14 cellular contexts compared by ENCODE assay signal in the genomic region with DNA sequence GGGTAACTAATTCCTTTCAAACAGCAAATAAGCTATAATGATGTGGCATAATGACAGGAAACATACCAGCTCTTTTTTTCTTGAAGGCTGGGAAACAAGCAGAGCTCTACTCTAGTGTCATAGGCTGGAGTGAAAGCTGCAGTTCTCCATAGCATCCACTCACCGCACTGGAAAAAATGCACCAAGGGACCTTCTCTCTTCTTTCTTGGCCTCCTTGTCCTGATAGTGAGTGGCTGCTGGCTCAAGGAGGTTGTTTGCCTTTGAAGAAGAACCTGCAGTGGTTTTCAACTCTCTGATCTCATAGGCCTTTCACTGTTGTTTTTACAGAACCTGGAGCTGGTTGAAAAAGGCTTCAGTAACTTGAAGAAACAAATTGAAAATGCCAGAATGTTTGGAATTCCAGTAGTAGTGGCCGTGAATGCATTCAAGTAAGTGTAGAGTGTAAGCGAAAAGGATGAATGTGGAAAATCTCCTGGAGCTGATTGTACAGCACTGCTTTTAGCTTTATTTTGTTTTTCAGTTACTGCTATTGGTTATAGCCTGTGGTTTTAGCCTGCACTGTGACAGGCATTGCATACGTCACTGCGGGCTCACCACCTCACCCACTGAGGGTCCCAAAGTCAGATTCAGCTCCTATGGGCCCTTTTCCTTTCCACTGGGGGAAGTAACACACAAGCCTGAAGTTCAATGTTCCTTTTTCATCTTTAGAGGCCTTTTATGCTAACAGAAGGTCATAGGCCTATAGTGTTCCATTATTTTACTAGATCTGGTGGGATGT. TPM values are rescaled to one million over a fixed set of nuclear protein-coding genes. Genes with fewer than 3 reads are reported as not detected.
DNase-seq lines count a peak whose midpoint lies in the region; ATAC-seq and TF ChIP-seq lines count a peak whose summit lies in the region.
"Had no signal": no experiment of that assay in that cellular context is flagged by ENCODE, and none has a peak within 500 bp of the region (broad histone marks: within the 10 kb centered on the region; RNA-seq: fewer than 3 reads in every experiment).

No MANE protein-coding gene starts in this region.

- peaks cover 46% of the 10 kb centered on the region for H3K4me1 ChIP-seq in OCI-LY1 (ENCODE audit: insufficient read depth, low read length, severe bottlenecking)
- peaks cover 6% of the 10 kb centered on the region for H3K4me1 ChIP-seq in mesenchymal stem cell (ENCODE audit: control insufficient read depth, insufficient read depth, low read depth, low read length)
- peaks cover 7% of the 10 kb centered on the region; the same call in 1 of the 2 replicates for H3K4me1 ChIP-seq in HAP-1
- H3K4me1 ChIP-seq: body of pancreas had no signal

- 86% methylated on average over 4 of the region's 5 CpGs for WGBS in mesenchymal stem cell

- H3K27ac ChIP-seq in OCI-LY1 (ENCODE audit: low read depth, low read length, poor library complexity, severe bottlenecking) (peak overlapping the region; percentile 16), mesenchymal stem cell (ENCODE audit: low read length, poor library complexity, severe bottlenecking) (peak overlapping the region; percentile 84)
- H3K27ac ChIP-seq: body of pancreas had no signal

- peak overlapping the region; percentile 49 for H4K8ac ChIP-seq in mesenchymal stem cell (ENCODE audit: low read length)

- TF ChIP-seq CTCF in OCI-LY1 (IDR thresholded peaks at IDR 0.05; ENCODE audit: low read length), result no peak

- peaks cover 8% of the 10 kb centered on the region for H3K79me1 ChIP-seq in mesenchymal stem cell (replicated peaks; ENCODE audit: low read length, poor library complexity, severe bottlenecking)

- H3K36me3 Mint-ChIP-seq in activated naive CD8-positive, alpha-beta T cell, result peaks cover 19% of the 10 kb centered on the region

- H3K23ac ChIP-seq in mesenchymal stem cell (ENCODE audit: low read length in 2 of 2), result no peak overlapping the region

- in situ Hi-C loops in HAP-1 (cut with MboI; ENCODE audit: low sequenced_read_pairs), result no loop called here

- H2BK12ac ChIP-seq in mesenchymal stem cell (ENCODE audit: low read length in 2 of 2), result no peak overlapping the region

- no peak overlapping the region for H3K4ac ChIP-seq in mesenchymal stem cell (ENCODE audit: low read depth in 1 of 2, low read length in 2 of 2)

- H3K9me3 ChIP-seq in OCI-LY1 (ENCODE audit: low read length) (no peaks in the 10 kb centered on the region), mesenchymal stem cell (ENCODE audit: control insufficient read depth, low read length) (no peaks in the 10 kb centered on the region), HAP-1 (no peaks in the 10 kb centered on the region)
- H3K9me3 ChIP-seq: body of pancreas had no signal

- no peaks in the 10 kb centered on the region for H3K79me2 ChIP-seq in OCI-LY1 (ENCODE audit: insufficient read depth, low read length)

- no peaks in the 10 kb centered on the region for H3K9me3 Mint-ChIP-seq in activated naive CD8-positive, alpha-beta T cell (ENCODE audit: low read depth)
- H3K9me3 Mint-ChIP-seq: CD14-positive monocyte had no signal

- peak overlapping the region; percentile 79 for H2AK5ac ChIP-seq in mesenchymal stem cell (ENCODE audit: low read length, severe bottlenecking)

- peaks cover 81% of the 10 kb centered on the region for H3K36me3 ChIP-seq in OCI-LY1 (ENCODE audit: insufficient read depth, low read length)
- peaks cover 21 to 69% of the 10 kb centered on the region in 2 experiments for H3K36me3 ChIP-seq in mesenchymal stem cell (ENCODE audit: control insufficient read depth in 1 of 2, insufficient read depth in 2 of 2, low read depth in 1 of 2, low read length in 2 of 2)
- peaks cover 87% of the 10 kb centered on the region for H3K36me3 ChIP-seq in HAP-1 (replicated peaks)

- H2BK15ac ChIP-seq in mesenchymal stem cell (ENCODE audit: low read depth, poor library complexity, severe bottlenecking), result no peak overlapping the region

- H3K27me3 ChIP-seq in OCI-LY1 (ENCODE audit: insufficient read depth, low read length) (no peaks in the 10 kb centered on the region), mesenchymal stem cell (ENCODE audit: control insufficient read depth in 1 of 2, insufficient read depth in 1 of 2, low read length in 2 of 2) (no peaks in the 10 kb centered on the region), HAP-1 (ENCODE audit: low read depth) (no peaks in the 10 kb centered on the region)
- H3K27me3 ChIP-seq: body of pancreas had no signal

- H3K4me1 Mint-ChIP-seq in activated naive CD8-positive, alpha-beta T cell (ENCODE audit: low read depth), result peaks cover 47% of the 10 kb centered on the region
- H3K4me1 Mint-ChIP-seq: CD14-positive monocyte had no signal

- H2BK120ac ChIP-seq in mesenchymal stem cell (ENCODE audit: low read depth, low read length), result no peak overlapping the region

- no peak overlapping the region for H2AFZ ChIP-seq in OCI-LY1 (ENCODE audit: low read length)
- H2AFZ ChIP-seq in mesenchymal stem cell (ENCODE audit: low read depth, low read length), result no peak overlapping the region

- no peak overlapping the region for H3K4me3 Mint-ChIP-seq in activated naive CD8-positive, alpha-beta T cell
- H3K4me3 Mint-ChIP-seq: CD14-positive monocyte had no signal

- DNase-seq in mesenchymal stem cell (no peak), HAP-1 (ENCODE audit: low spot score in 2 of 2) (no peak), NCI-H69 (lab: John Stamatoyannopoulos, UW) (no peak)
- DNase-seq in stimulated activated naive CD8-positive, alpha-beta T cell treated with anti-CD3 and anti-CD28 coated beads, Interleukin-15, Interleukin-2, amounts not matched to agents 100 U/mL and 50 U/mL, for 24 hours, result peak; percentile 25
- DNase-seq in effector CD8-positive, alpha-beta T cell (lab: John Stamatoyannopoulos, UW), result no peak
- DNase-seq in stimulated activated CD4-positive, alpha-beta T cell treated with anti-CD3 and anti-CD28 coated beads, Interleukin-4, amount 100 ng/mL, for 1 hour, result no peak
- DNase-seq: body of pancreas; foreskin melanocyte; NK-92 treated with Interleukin-12 subunit alpha and Interleukin-12 subunit beta, amount 100 ng/mL, for 24 hours; stimulated activated CD4-positive, alpha-beta T cell treated with anti-CD3 and anti-CD28 coated beads, Interleukin-15, amount 100 ng/mL, for 24 hours had no signal

- H2BK5ac ChIP-seq in mesenchymal stem cell (ENCODE audit: low read depth, low read length, poor library complexity, severe bottlenecking), result peak overlapping the region; percentile 75

- no peaks in the 10 kb centered on the region for H3K9me2 ChIP-seq in OCI-LY1 (ENCODE audit: low read depth, low read length)

- no peak overlapping the region for H3K18ac ChIP-seq in mesenchymal stem cell (ENCODE audit: low read depth in 1 of 2, low read length in 2 of 2)

- peak overlapping the region; percentile 35 for H3K27ac Mint-ChIP-seq in activated naive CD8-positive, alpha-beta T cell
- H3K27ac Mint-ChIP-seq: CD14-positive monocyte had no signal

- H3K4me2 ChIP-seq in OCI-LY1 (ENCODE audit: low read length), result no peak overlapping the region
- peak overlapping the region; percentile 25 for H3K4me2 ChIP-seq in mesenchymal stem cell (ENCODE audit: low read length, poor library complexity, severe bottlenecking)

- no peaks in the 10 kb centered on the region for H4K20me1 ChIP-seq in OCI-LY1 (ENCODE audit: insufficient read depth, low read length)

- H3K9ac ChIP-seq in OCI-LY1 (ENCODE audit: low read length), result no peak overlapping the region
- no peak overlapping the region for H3K9ac ChIP-seq in mesenchymal stem cell (ENCODE audit: low read length)

- H3K4me3 ChIP-seq in OCI-LY1 (ENCODE audit: low read depth, low read length, poor library complexity, severe bottlenecking), result no peak overlapping the region
- H3K4me3 ChIP-seq in mesenchymal stem cell (ENCODE audit: insufficient read depth in 1 of 2, low read depth in 1 of 2, low read length in 2 of 2), result no peak overlapping the region
- H3K4me3 ChIP-seq in HAP-1, result no peak overlapping the region
- H3K4me3 ChIP-seq: body of pancreas, GM12878 had no signal

- no peak overlapping the region for H4K91ac ChIP-seq in mesenchymal stem cell (ENCODE audit: low read length)

- H3K27me3 Mint-ChIP-seq in activated naive CD8-positive, alpha-beta T cell, result no peaks in the 10 kb centered on the region

- ATAC-seq in stimulated activated naive CD8-positive, alpha-beta T cell treated with anti-CD3 and anti-CD28 coated beads, Interleukin-15, Interleukin-2, amounts not matched to agents 100 U/mL and 50 U/mL, for 24 hours, result peak; percentile 24
- ATAC-seq: body of pancreas, GM12878 had no signal

- no peaks in the 10 kb centered on the region for H3F3A ChIP-seq in OCI-LY1 (ENCODE audit: insufficient read depth, low read length)

- H3K14ac ChIP-seq in mesenchymal stem cell (ENCODE audit: low read length in 2 of 2), result no peak overlapping the region

RNA-seq across cellular contexts. Expression of a gene that starts 17.2 kb away (rescaled TPM):
- polyA plus RNA-seq in mesenchymal stem cell (2013, experiment 1 of 2), result 0.77 TPM
- polyA plus RNA-seq in mesenchymal stem cell (2013, experiment 2 of 2), result 0.88 TPM
- polyA plus RNA-seq: CD14-positive monocyte had no signal

RNA-seq across cellular contexts. Expression of a gene that starts 55.6 kb away (rescaled TPM):
- 5.2 TPM for polyA plus RNA-seq in mesenchymal stem cell (2013, experiment 1 of 2)
- 5.1 TPM for polyA plus RNA-seq in mesenchymal stem cell (2013, experiment 2 of 2)

RNA-seq across cellular contexts. Expression of a gene that starts 56.5 kb away (rescaled TPM):
- 26.9 TPM for polyA plus RNA-seq in mesenchymal stem cell (2013, experiment 1 of 2)
- polyA plus RNA-seq in mesenchymal stem cell (2013, experiment 2 of 2), result 27.7 TPM

RNA-seq across cellular contexts. Expression of a gene that starts 59.9 kb away (rescaled TPM):
- polyA plus RNA-seq in mesenchymal stem cell (2013, experiment 1 of 2), result 44.1 TPM
- 40.3 TPM for polyA plus RNA-seq in mesenchymal stem cell (2013, experiment 2 of 2)
